20 cellular contexts compared by ENCODE assay signal in the genomic region with DNA sequence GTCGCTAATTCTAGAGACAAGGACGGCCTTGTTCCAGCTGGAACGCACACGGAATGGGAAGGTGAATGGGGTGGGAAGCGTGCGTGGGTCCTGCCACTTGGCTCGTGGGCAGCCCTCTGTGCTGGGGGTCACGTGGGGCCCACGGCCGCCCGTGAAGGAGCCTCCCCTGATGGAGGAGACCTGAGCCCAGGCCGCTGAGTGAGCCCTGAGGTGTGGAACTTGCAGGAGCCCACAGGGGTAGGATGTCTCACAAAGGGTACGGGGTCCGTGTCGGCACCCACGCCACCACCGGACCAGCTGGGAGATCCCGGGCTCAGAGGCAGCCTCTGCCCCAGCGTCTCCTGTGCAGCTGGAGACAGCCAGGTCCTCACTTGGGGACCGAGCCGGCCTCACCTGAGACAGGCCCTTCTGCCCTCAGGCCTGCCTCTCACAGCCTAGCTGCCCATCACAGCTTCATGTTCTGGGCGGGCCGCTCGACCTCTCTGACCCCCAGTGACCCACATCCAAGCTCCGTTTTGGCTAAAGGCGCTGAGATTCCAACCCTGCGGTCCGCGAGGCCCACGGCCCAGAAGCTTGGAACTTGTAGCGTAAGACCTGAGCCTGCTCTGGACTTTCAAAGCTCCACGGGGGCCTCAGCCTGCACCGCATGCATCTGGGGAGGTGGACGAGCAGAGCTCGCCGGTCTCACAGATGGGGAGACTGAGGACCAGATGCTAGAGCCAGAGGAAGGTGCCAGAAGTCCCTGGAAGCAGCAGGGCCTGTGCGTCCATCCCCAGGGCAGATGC.
DNase-seq lines count a peak whose midpoint lies in the region; ATAC-seq, FAIRE-seq and TF ChIP-seq lines count a peak whose summit lies in the region.
"Had no signal": no experiment of that assay in that cellular context is flagged by ENCODE, and none has a peak within 500 bp of the region (broad histone marks: within the 10 kb centered on the region; RNA-seq: fewer than 3 reads in every experiment).

No MANE protein-coding gene starts in this region.

- TF ChIP-seq CTCF in dorsolateral prefrontal cortex (IDR thresholded peaks at IDR 0.05 in 54 of 56, conservative IDR thresholded peaks at IDR 0.05 in 2 of 56; ENCODE audit: low read depth in 1 of 56, partially characterized antibody in 56 of 56), result no peak
- TF ChIP-seq CTCF in pancreas (IDR thresholded peaks at IDR 0.05), result no peak

- peak overlapping the region; percentile 97 for H3K4me2 ChIP-seq in BLaER1
- H3K4me2 ChIP-seq: neural progenitor cell had no signal

- WGBS in pancreas, 2 donors, result 94 to 96% methylated on average over 37 of the region's 37 CpGs

- intact Hi-C loops in dorsolateral prefrontal cortex (cut with DNase I), result no loop called here
- intact Hi-C loops in pancreas (cut with DNase I), result no loop called here

- H3K36me3 ChIP-seq in BLaER1 (no peaks in the 10 kb centered on the region), pancreas (no peaks in the 10 kb centered on the region)
- H3K36me3 ChIP-seq: BE2C, neural progenitor cell had no signal

- no peak for ATAC-seq in pancreas
- ATAC-seq: T-helper 17 cell had no signal

- H3K9me3 ChIP-seq in BLaER1, result no peaks in the 10 kb centered on the region
- H3K9me3 ChIP-seq in pancreas, result no peaks in the 10 kb centered on the region
- H3K9me3 ChIP-seq: BE2C had no signal

- H3K27ac ChIP-seq in BLaER1 (peak overlapping the region; percentile 2; the same call in 1 of the 2 replicates), dorsolateral prefrontal cortex (no peak overlapping the region), pancreas (no peak overlapping the region)
- H3K27ac ChIP-seq: neural progenitor cell had no signal

- H3K4me3 ChIP-seq in BLaER1 (no peak overlapping the region), dorsolateral prefrontal cortex (no peak overlapping the region), pancreas (no peak overlapping the region)
- H3K4me3 ChIP-seq: neural progenitor cell had no signal

- H3K27me3 ChIP-seq in BLaER1 (peaks cover 7% of the 10 kb centered on the region), dorsolateral prefrontal cortex (peaks cover 0 to 40% (median 9%) of the 10 kb centered on the region in 45 donors), pancreas (no peaks in the 10 kb centered on the region)

- H4K20me1 ChIP-seq in BLaER1, result no peaks in the 10 kb centered on the region

- FAIRE-seq in pancreas (lab: Jason Lieb, UNC), result no peak
- FAIRE-seq: GM12892, islet of Langerhans had no signal

- peak overlapping the region; percentile 19; the same call in 1 of the 2 replicates for H3K9ac ChIP-seq in BLaER1
- H3K9ac ChIP-seq: neural progenitor cell had no signal

- peak; percentile 7 for DNase-seq in AG20443 (ENCODE audit: low spot score)
- DNase-seq in dorsolateral prefrontal cortex, result peak in 8 of 10 donors; percentile 0 to 39 (median 22)
- DNase-seq in pancreas, result peak in 4 of 6 donors; percentile 9 to 75 (median 43)
- DNase-seq in activated effector memory CD4-positive, alpha-beta T cell treated with Interleukin-2 at 50 U/mL for 16 hours, result no peak
- no peak for DNase-seq in RKO (ENCODE audit: low spot score)
- DNase-seq in NAMALWA (ENCODE audit: low spot score), result no peak
- DNase-seq: activated naive CD8-positive, alpha-beta T cell treated with anti-CD3 and anti-CD28 coated beads for 36 hours; BE2C; DMS 273 treated with DMSO at 0.1 percent for 48 hours; effector CD4-positive, alpha-beta T cell; GF-D8; mesendoderm; NCI-H1930; NCI-H510A treated with DMSO at 0.1 percent for 48 hours; stimulated activated CD4-positive, alpha-beta T cell treated with anti-CD3 and anti-CD28 coated beads, Interleukin-2, amount 100 ng/mL, for 24 hours had no signal

- peaks cover 96% of the 10 kb centered on the region for H3K4me1 ChIP-seq in BLaER1
- H3K4me1 ChIP-seq in pancreas, result peaks cover 12 to 22% (median 21%) of the 10 kb centered on the region in 3 donors
- H3K4me1 ChIP-seq: BE2C had no signal

Comparison
In these comparisons a context has a peak if more than half of its experiments do, and no peak if none do; other contexts are left out.
1. DNase-seq: peak in AG20443 (single experiment), dorsolateral prefrontal cortex (8 of 10) and pancreas (4 of 6); none in activated effector memory CD4-positive, alpha-beta T cell treated with Interleukin-2 at 50 U/mL for 16 hours (single experiment), RKO (single experiment) and NAMALWA (single experiment).